11 cellular contexts compared by ENCODE assay signal in genomic region chr9:77111408-77111807, GRCh38.
"Had no signal": no experiment of that assay in that cellular context is flagged by ENCODE, and none has a peak within 500 bp of the region (broad histone marks: within the 10 kb centered on the region; RNA-seq: fewer than 3 reads in every experiment).

No MANE protein-coding gene starts in this region.

- H3K4me1 ChIP-seq: adrenal gland, ascending aorta, body of pancreas, breast epithelium had no signal

- H3K4me3 ChIP-seq: adrenal gland, ascending aorta, body of pancreas, breast epithelium, cardiac muscle cell had no signal

- H3K9me3 ChIP-seq: adrenal gland, ascending aorta, body of pancreas, breast epithelium had no signal

- ATAC-seq: activated naive CD4-positive, alpha-beta T cell treated with anti-CD3 and anti-CD28 coated beads, Interleukin-2, amount 50 U/mL, for 72 hours; activated naive CD8-positive, alpha-beta T cell treated with anti-CD3 and anti-CD28 coated beads, Interleukin-2, amount 50 U/mL, for 24 hours; activated T-cell treated with anti-CD3 and anti-CD28 coated beads, Interleukin-2, amount 50 U/mL, for 4 hours; activated T-cell treated with anti-CD3 and anti-CD28 coated beads, Interleukin-2, amount 50 U/mL, for 72 hours; activated T-helper 17 cell treated with anti-CD3 and anti-CD28 coated beads, Interleukin-2, amount 50 U/mL, for 72 hours; body of pancreas had no signal

- H3K36me3 ChIP-seq: adrenal gland, ascending aorta, brain microvascular endothelial cell, breast epithelium, cardiac muscle cell had no signal

- H3K27ac ChIP-seq: adrenal gland, ascending aorta, body of pancreas, brain microvascular endothelial cell, breast epithelium, cardiac muscle cell had no signal
